ENCODE assay signal across 8 cellular contexts in genomic region chr18:46915800-46916550, GRCh38. TPM values are rescaled to one million over a fixed set of nuclear protein-coding genes. Genes with fewer than 3 reads are reported as not detected.
A peak's percentile ranks its signal among the peaks of the same experiment; 100 is the strongest.
DNase-seq lines count a peak whose midpoint lies in the region; ATAC-seq and TF ChIP-seq lines count a peak whose summit lies in the region.

No MANE protein-coding gene starts in this region.

- H3K9me3 Mint-ChIP-seq in activated T-cell treated with anti-CD3 and anti-CD28 coated beads, Interleukin-2, amount 50 U/mL, for 72 hours: no peaks in the 10 kb centered on the region
- H3K9me3 Mint-ChIP-seq in activated T-helper 17 cell treated with anti-CD3 and anti-CD28 coated beads, Interleukin-2, amount 50 U/mL, for 72 hours: no peaks in the 10 kb centered on the region
- no peaks in the 10 kb centered on the region for H3K9me3 Mint-ChIP-seq in type B pancreatic cell

- ATAC-seq in activated T-cell treated with anti-CD3 and anti-CD28 coated beads, Interleukin-2, amount 50 U/mL, for 72 hours (replicated peaks in 1 of 2): no peak
- ATAC-seq in activated T-helper 17 cell treated with anti-CD3 and anti-CD28 coated beads, Interleukin-2, amount 50 U/mL, for 72 hours (replicated peaks): no peak
- ATAC-seq in HG03432 (IDR thresholded peaks at IDR 0.05; ENCODE audit: unreplicated experiment) (no peak), HG03139 (IDR thresholded peaks at IDR 0.05; ENCODE audit: unreplicated experiment) (no peak)

- peaks cover 38% of the 10 kb centered on the region for H3K4me1 Mint-ChIP-seq in activated T-cell treated with anti-CD3 and anti-CD28 coated beads, Interleukin-2, amount 50 U/mL, for 72 hours (ENCODE audit: low read depth)
- H3K4me1 Mint-ChIP-seq in activated T-helper 17 cell treated with anti-CD3 and anti-CD28 coated beads, Interleukin-2, amount 50 U/mL, for 72 hours: peaks cover 39% of the 10 kb centered on the region
- H3K4me1 Mint-ChIP-seq in type B pancreatic cell (ENCODE audit: unreplicated experiment): peaks cover 30% of the 10 kb centered on the region

- peak overlapping the region; percentile 88 for H3K4me3 ChIP-seq in kidney epithelial cell (ENCODE audit: low read depth, low read length)

- H3K27me3 ChIP-seq in kidney epithelial cell (ENCODE audit: control insufficient read depth, insufficient read depth, low read length): no peaks in the 10 kb centered on the region

- H3K27ac Mint-ChIP-seq in activated T-cell treated with anti-CD3 and anti-CD28 coated beads, Interleukin-2, amount 50 U/mL, for 72 hours: peak overlapping the region; percentile 92
- H3K27ac Mint-ChIP-seq in activated T-helper 17 cell treated with anti-CD3 and anti-CD28 coated beads, Interleukin-2, amount 50 U/mL, for 72 hours: peak overlapping the region; percentile 91
- H3K27ac Mint-ChIP-seq in type B pancreatic cell: peak overlapping the region; percentile 78

- TF ChIP-seq CTCF in kidney epithelial cell (IDR thresholded peaks at IDR 0.05; ENCODE audit: insufficient read depth, low read length, poor library complexity, severe bottlenecking) (no peak), type B pancreatic cell (conservative IDR thresholded peaks at IDR 0.05) (no peak)

- H3K27me3 Mint-ChIP-seq in activated T-cell treated with anti-CD3 and anti-CD28 coated beads, Interleukin-2, amount 50 U/mL, for 72 hours (ENCODE audit: low read depth): no peaks in the 10 kb centered on the region
- H3K27me3 Mint-ChIP-seq in activated T-helper 17 cell treated with anti-CD3 and anti-CD28 coated beads, Interleukin-2, amount 50 U/mL, for 72 hours: no peaks in the 10 kb centered on the region
- no peaks in the 10 kb centered on the region for H3K27me3 Mint-ChIP-seq in type B pancreatic cell

- H3K36me3 Mint-ChIP-seq in activated T-cell treated with anti-CD3 and anti-CD28 coated beads, Interleukin-2, amount 50 U/mL, for 72 hours (ENCODE audit: insufficient read depth in 2 of 2): peaks cover 0 to 2% of the 10 kb centered on the region in 2 donors
- H3K36me3 Mint-ChIP-seq in activated T-helper 17 cell treated with anti-CD3 and anti-CD28 coated beads, Interleukin-2, amount 50 U/mL, for 72 hours (ENCODE audit: low read depth): no peaks in the 10 kb centered on the region
- peaks cover 4% of the 10 kb centered on the region for H3K36me3 Mint-ChIP-seq in type B pancreatic cell

- H3K4me3 Mint-ChIP-seq in activated T-cell treated with anti-CD3 and anti-CD28 coated beads, Interleukin-2, amount 50 U/mL, for 72 hours: peak overlapping the region; percentile 89 to 91
- peak overlapping the region; percentile 91 for H3K4me3 Mint-ChIP-seq in activated T-helper 17 cell treated with anti-CD3 and anti-CD28 coated beads, Interleukin-2, amount 50 U/mL, for 72 hours
- peak overlapping the region; percentile 93 for H3K4me3 Mint-ChIP-seq in type B pancreatic cell

- no peaks in the 10 kb centered on the region for H3K36me3 ChIP-seq in kidney epithelial cell (ENCODE audit: control insufficient read depth, insufficient read depth, low read length)

- DNase-seq in activated T-cell treated with anti-CD3 and anti-CD28 coated beads, Interleukin-2, amount 50 U/mL, for 72 hours: no peak
- DNase-seq in activated T-cell treated with anti-CD3 and anti-CD28 coated beads for 4 hours (no peak), kidney epithelial cell (ENCODE audit: low read depth) (no peak), type B pancreatic cell (ENCODE audit: extremely low spot score, unreplicated experiment) (no peak), mesenteric fat pad (ENCODE audit: low spot score) (no peak)

RNA-seq across cellular contexts. Expression of gene PIAS2, which starts 1.3 kb away (rescaled TPM):
- total RNA-seq in activated T-cell treated with anti-CD3 and anti-CD28 coated beads, Interleukin-2, amount 50 U/mL, for 72 hours: 10 to 100 TPM; 20.9 to 23.4 TPM
- total RNA-seq in activated T-helper 17 cell treated with anti-CD3 and anti-CD28 coated beads, Interleukin-2, amount 50 U/mL, for 72 hours: 10 to 100 TPM; 20.0 to 27.3 TPM
- total RNA-seq in kidney epithelial cell: 8.7 and 10.9 TPM in 2 replicates
- total RNA-seq in type B pancreatic cell (ENCODE audit: low replicate concordance): 23.9 and 37.6 TPM in 2 replicates
- 41.3 TPM for total RNA-seq in mesenteric fat pad

RNA-seq across cellular contexts. Expression of gene KATNAL2, which starts 1.4 kb away (rescaled TPM):
- 1 to 10 TPM; 1.2 to 1.7 TPM for total RNA-seq in activated T-cell treated with anti-CD3 and anti-CD28 coated beads, Interleukin-2, amount 50 U/mL, for 72 hours
- total RNA-seq in activated T-helper 17 cell treated with anti-CD3 and anti-CD28 coated beads, Interleukin-2, amount 50 U/mL, for 72 hours: under 1 TPM; 0.39 to 0.53 TPM
- 0.88 and 1.4 TPM in 2 replicates for total RNA-seq in kidney epithelial cell
- 1.9 and 8.6 TPM in 2 replicates for total RNA-seq in type B pancreatic cell (ENCODE audit: low replicate concordance)
- 4.8 TPM for total RNA-seq in mesenteric fat pad
